In the genomic region with DNA sequence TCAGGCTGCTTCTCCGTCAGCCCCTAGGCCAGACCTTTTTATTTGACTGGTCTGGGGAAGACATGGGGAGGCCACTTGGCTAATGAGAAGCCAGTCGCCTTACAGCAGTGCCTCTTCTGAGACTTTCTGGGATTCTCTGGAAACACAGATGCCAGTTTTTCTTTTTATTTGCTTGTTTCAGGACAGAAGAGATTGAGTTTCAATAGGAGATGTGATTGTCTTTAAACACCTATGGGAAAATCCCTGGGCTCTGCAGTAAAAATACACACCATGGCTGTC, we compare ENCODE assay signal across 8 cellular contexts. TPM values are rescaled to one million over a fixed set of nuclear protein-coding genes. Genes with fewer than 3 reads are reported as not detected.
DNase-seq lines count a peak whose midpoint lies in the region; ATAC-seq and TF ChIP-seq lines count a peak whose summit lies in the region.

No MANE protein-coding gene starts in this region.

- H3K27ac ChIP-seq in lung (ENCODE audit: low read depth in 1 of 2, low read length in 1 of 2) = peak overlapping the region; percentile 93 to 96
- H3K27ac ChIP-seq in suprapubic skin = peak overlapping the region; percentile 90

- peaks cover 68% of the 10 kb centered on the region for H3K4me1 Mint-ChIP-seq in activated CD4-positive, alpha-beta T cell treated with anti-CD3 and anti-CD28 coated beads, Interleukin-2, amount 10 ng/mL, durations not matched to agents 24 days and 14 days
- peaks cover 72% of the 10 kb centered on the region for H3K4me1 Mint-ChIP-seq in activated naive CD8-positive, alpha-beta T cell treated with anti-CD3 and anti-CD28 coated beads for 36 hours

- peaks cover 2% of the 10 kb centered on the region for H3K36me3 Mint-ChIP-seq in activated CD4-positive, alpha-beta T cell treated with anti-CD3 and anti-CD28 coated beads, Interleukin-2, amount 10 ng/mL, durations not matched to agents 24 days and 14 days (ENCODE audit: low read depth)
- peaks cover 11% of the 10 kb centered on the region for H3K36me3 Mint-ChIP-seq in activated naive CD8-positive, alpha-beta T cell treated with anti-CD3 and anti-CD28 coated beads for 36 hours

- H3K27ac Mint-ChIP-seq in activated CD4-positive, alpha-beta T cell treated with anti-CD3 and anti-CD28 coated beads, Interleukin-2, amount 10 ng/mL, durations not matched to agents 24 days and 14 days = peak overlapping the region; percentile 97
- H3K27ac Mint-ChIP-seq in activated naive CD8-positive, alpha-beta T cell treated with anti-CD3 and anti-CD28 coated beads for 36 hours = peak overlapping the region; percentile 100

- H3K9me3 Mint-ChIP-seq in activated CD4-positive, alpha-beta T cell treated with anti-CD3 and anti-CD28 coated beads, Interleukin-2, amount 10 ng/mL, durations not matched to agents 24 days and 14 days = no peaks in the 10 kb centered on the region
- no peaks in the 10 kb centered on the region for H3K9me3 Mint-ChIP-seq in activated naive CD8-positive, alpha-beta T cell treated with anti-CD3 and anti-CD28 coated beads for 36 hours

- TF ChIP-seq CTCF in lung (IDR thresholded peaks at IDR 0.05; ENCODE audit: control extremely low read depth, extremely low read depth) = no peak
- no peak for TF ChIP-seq CTCF in suprapubic skin (IDR thresholded peaks at IDR 0.05)

- no peak for ATAC-seq in lung (ENCODE audit: insufficient read depth, low FRiP score)
- ATAC-seq in GM21529 (IDR thresholded peaks at IDR 0.05; ENCODE audit: unreplicated experiment) = no peak

- peaks cover 2% of the 10 kb centered on the region for H3K27me3 Mint-ChIP-seq in activated CD4-positive, alpha-beta T cell treated with anti-CD3 and anti-CD28 coated beads, Interleukin-2, amount 10 ng/mL, durations not matched to agents 24 days and 14 days
- no peaks in the 10 kb centered on the region for H3K27me3 Mint-ChIP-seq in activated naive CD8-positive, alpha-beta T cell treated with anti-CD3 and anti-CD28 coated beads for 36 hours

- DNase-seq in activated CD4-positive, alpha-beta T cell treated with anti-CD3 and anti-CD28 coated beads, Interleukin-2, amount 10 ng/mL, durations not matched to agents 24 days and 14 days = no peak
- no peak for DNase-seq in activated CD4-positive, alpha-beta T cell treated with anti-CD3 and anti-CD28 coated beads, Interleukin-2, amount 50 U/mL, for 1 hour
- no peak for DNase-seq in activated naive CD8-positive, alpha-beta T cell treated with anti-CD3 and anti-CD28 coated beads for 36 hours
- DNase-seq in lung (ENCODE audit: low spot score) (no peak), suprapubic skin (ENCODE audit: low spot score in 2 of 2) (no peak), globus pallidus (ENCODE audit: low spot score) (no peak)
- no peak for DNase-seq in stimulated activated CD8-positive, alpha-beta memory T cell treated with anti-CD3 and anti-CD28 coated beads, Interleukin-4, amount 100 ng/mL, for 48 hours

- H3K9me3 ChIP-seq in lung (ENCODE audit: control insufficient read depth in 2 of 2, insufficient read depth in 1 of 2, low read length in 1 of 2) (no peaks in the 10 kb centered on the region), suprapubic skin (no peaks in the 10 kb centered on the region)

- no peak overlapping the region for H3K4me3 ChIP-seq in lung
- H3K4me3 ChIP-seq in suprapubic skin = peak overlapping the region; percentile 36

- TF ChIP-seq EP300 in suprapubic skin (IDR thresholded peaks at IDR 0.05) = no peak

- intact Hi-C loops in activated CD4-positive, alpha-beta T cell treated with anti-CD3 and anti-CD28 coated beads, Interleukin-2, amount 10 ng/mL, durations not matched to agents 24 days and 14 days (cut with micrococcal nuclease) = loop anchor here (1.0 to 5.0 kb wide), 5 partner anchors 15 to 363 kb away; partner anchors contain the start of genes ATP2B4 and BTG2

- H3K36me3 ChIP-seq in lung (ENCODE audit: control insufficient read depth in 2 of 2, insufficient read depth in 2 of 2, low read length in 2 of 2) (no peaks in the 10 kb centered on the region), suprapubic skin (no peaks in the 10 kb centered on the region)

- peaks cover 18 to 40% of the 10 kb centered on the region in 2 donors for H3K4me1 ChIP-seq in lung (ENCODE audit: control insufficient read depth in 2 of 2, insufficient read depth in 2 of 2, low read length in 2 of 2)
- H3K4me1 ChIP-seq in suprapubic skin = peaks cover 66% of the 10 kb centered on the region

- no peak for TF ChIP-seq POLR2A in suprapubic skin (IDR thresholded peaks at IDR 0.05)

- H3K27me3 ChIP-seq in lung (ENCODE audit: control insufficient read depth, insufficient read depth) = no peaks in the 10 kb centered on the region
- H3K27me3 ChIP-seq in suprapubic skin = no peaks in the 10 kb centered on the region

- WGBS in lung, 2 donors = 43 to 54% methylated on average over 2 of the region's 2 CpGs
- WGBS in suprapubic skin = 63% methylated on average over 2 of the region's 2 CpGs

- peak overlapping the region; percentile 82 for H3K4me3 Mint-ChIP-seq in activated CD4-positive, alpha-beta T cell treated with anti-CD3 and anti-CD28 coated beads, Interleukin-2, amount 10 ng/mL, durations not matched to agents 24 days and 14 days
- peak overlapping the region; percentile 85 for H3K4me3 Mint-ChIP-seq in activated naive CD8-positive, alpha-beta T cell treated with anti-CD3 and anti-CD28 coated beads for 36 hours

RNA-seq across cellular contexts. Expression of gene BTG2, which starts 15.4 kb away (rescaled TPM):
- total RNA-seq in activated CD4-positive, alpha-beta T cell treated with anti-CD3 and anti-CD28 coated beads, Interleukin-2, amount 10 ng/mL, durations not matched to agents 24 days and 14 days = 106 and 108 TPM in 2 replicates
- 10 to 100 TPM; 74.7 to 81.2 TPM for total RNA-seq in activated naive CD8-positive, alpha-beta T cell treated with anti-CD3 and anti-CD28 coated beads for 36 hours
- total RNA-seq in lung (100 to 1,000 TPM in 1 of 2 donors, 10 to 100 TPM in 1; 51.7 to 118 TPM), suprapubic skin (100 to 1,000 TPM; 160 to 319 (median 193) TPM)
- 10 to 100 TPM; 29.1 to 95.4 TPM for polyA plus RNA-seq in lung
